Comparison of ENCODE assay signal across 15 cellular contexts in genomic region chr18:67590571-67591141, GRCh38.
A peak's percentile ranks its signal among the peaks of the same experiment; 100 is the strongest.
DNase-seq lines count a peak whose midpoint lies in the region; ATAC-seq and TF ChIP-seq lines count a peak whose summit lies in the region.
"Had no signal": no experiment of that assay in that cellular context is flagged by ENCODE, and none has a peak within 500 bp of the region (broad histone marks: within the 10 kb centered on the region; RNA-seq: fewer than 3 reads in every experiment).

No MANE protein-coding gene starts in this region.

- no peaks in the 10 kb centered on the region for H3K27me3 ChIP-seq in KMS-11 (ENCODE audit: insufficient read depth, low read depth)
- H3K27me3 ChIP-seq in adipocyte (replicated peaks; ENCODE audit: control insufficient read depth, insufficient read depth, low read length) = no peaks in the 10 kb centered on the region

- peaks cover 4% of the 10 kb centered on the region for H3K9me3 ChIP-seq in adipocyte (ENCODE audit: control insufficient read depth, low read length)

- H3K4me3 Mint-ChIP-seq in glutamatergic neuron (ENCODE audit: unreplicated experiment) = no peak overlapping the region
- H3K4me3 Mint-ChIP-seq: activated CD8-positive, alpha-beta T cell treated with anti-CD3 and anti-CD28 coated beads, Interleukin-2, amount 10 ng/mL, durations not matched to agents 7 days and 5 days; activated naive CD4-positive, alpha-beta T cell treated with anti-CD3 and anti-CD28 coated beads, Interleukin-2, amount 10 ng/mL, durations not matched to agents 7 days and 5 days; CD14-positive monocyte; nephron had no signal

- H3K4me1 Mint-ChIP-seq in glutamatergic neuron (ENCODE audit: low read depth, unreplicated experiment) = peaks cover 11% of the 10 kb centered on the region
- H3K4me1 Mint-ChIP-seq: activated naive CD4-positive, alpha-beta T cell treated with anti-CD3 and anti-CD28 coated beads, Interleukin-2, amount 10 ng/mL, durations not matched to agents 7 days and 5 days; CD14-positive monocyte; nephron had no signal

- H3K27ac Mint-ChIP-seq in glutamatergic neuron (ENCODE audit: unreplicated experiment) = peak overlapping the region; percentile 24
- H3K27ac Mint-ChIP-seq: activated CD8-positive, alpha-beta T cell treated with anti-CD3 and anti-CD28 coated beads, Interleukin-2, amount 10 ng/mL, durations not matched to agents 7 days and 5 days; activated naive CD4-positive, alpha-beta T cell treated with anti-CD3 and anti-CD28 coated beads, Interleukin-2, amount 10 ng/mL, durations not matched to agents 7 days and 5 days; CD14-positive monocyte had no signal

- H3K9ac ChIP-seq in KMS-11 = no peak overlapping the region
- H3K9ac ChIP-seq in adipocyte (ENCODE audit: low read length) = no peak overlapping the region

- H3K36me3 Mint-ChIP-seq in glutamatergic neuron (ENCODE audit: unreplicated experiment) = peaks cover 6% of the 10 kb centered on the region
- H3K36me3 Mint-ChIP-seq: activated naive CD4-positive, alpha-beta T cell treated with anti-CD3 and anti-CD28 coated beads, Interleukin-2, amount 10 ng/mL, durations not matched to agents 7 days and 5 days; CD14-positive monocyte had no signal

- H3K36me3 ChIP-seq in KMS-11 (ENCODE audit: insufficient read depth) = no peaks in the 10 kb centered on the region
- H3K36me3 ChIP-seq in adipocyte (ENCODE audit: control insufficient read depth, insufficient read depth, low read length, severe bottlenecking) = no peaks in the 10 kb centered on the region

- H3K4me3 ChIP-seq in KMS-11 (IDR thresholded peaks at IDR 0.05; ENCODE audit: insufficient read depth, low read depth, low read length) (no peak overlapping the region), adipocyte (ENCODE audit: low read length) (no peak overlapping the region)

- no peaks in the 10 kb centered on the region for H3K79me2 ChIP-seq in KMS-11 (ENCODE audit: insufficient read depth, low read depth)

- no peak overlapping the region for H3K27ac ChIP-seq in KMS-11

- no peak for ATAC-seq in GM18861 (IDR thresholded peaks at IDR 0.05; ENCODE audit: unreplicated experiment)
- ATAC-seq: activated CD8-positive, alpha-beta T cell treated with anti-CD3 and anti-CD28 coated beads, Interleukin-2, amount 10 ng/mL, durations not matched to agents 7 days and 5 days had no signal

- no peaks in the 10 kb centered on the region for H3K27me3 Mint-ChIP-seq in glutamatergic neuron (ENCODE audit: unreplicated experiment)
- H3K27me3 Mint-ChIP-seq: activated naive CD4-positive, alpha-beta T cell treated with anti-CD3 and anti-CD28 coated beads, Interleukin-2, amount 10 ng/mL, durations not matched to agents 7 days and 5 days had no signal

- H3K4me2 ChIP-seq in KMS-11 = no peak overlapping the region

- no peak for TF ChIP-seq CTCF in KMS-11 (conservative IDR thresholded peaks at IDR 0.05; ENCODE audit: low read depth, low read length)
- TF ChIP-seq CTCF in glutamatergic neuron (IDR thresholded peaks at IDR 0.05; ENCODE audit: partially characterized antibody, unreplicated experiment) = no peak

- peak; percentile 11 for DNase-seq in AG20443 (ENCODE audit: low spot score)
- DNase-seq in adipocyte (ENCODE audit: low read depth) = peak; percentile 51
- no peak for DNase-seq in glutamatergic neuron
- no peak for DNase-seq in NCI-H510A (lab: John Stamatoyannopoulos, UW)
- no peak for DNase-seq in T-helper 9 cell
- DNase-seq in DMS153 (lab: John Stamatoyannopoulos, UW) = no peak
- DNase-seq: activated CD8-positive, alpha-beta T cell treated with anti-CD3 and anti-CD28 coated beads, Interleukin-2, amount 10 ng/mL, durations not matched to agents 7 days and 5 days; activated naive CD4-positive, alpha-beta T cell treated with anti-CD3 and anti-CD28 coated beads, Interleukin-2, amount 10 ng/mL, durations not matched to agents 7 days and 5 days; cortex of kidney; GF-D8; substantia nigra had no signal

- no peaks in the 10 kb centered on the region for H3K9me3 Mint-ChIP-seq in glutamatergic neuron (ENCODE audit: unreplicated experiment)
- H3K9me3 Mint-ChIP-seq: activated naive CD4-positive, alpha-beta T cell treated with anti-CD3 and anti-CD28 coated beads, Interleukin-2, amount 10 ng/mL, durations not matched to agents 7 days and 5 days had no signal

- H4K20me1 ChIP-seq in KMS-11 (ENCODE audit: insufficient read depth) = no peaks in the 10 kb centered on the region

- no peaks in the 10 kb centered on the region for H3K4me1 ChIP-seq in KMS-11 (ENCODE audit: low read depth, poor library complexity, severe bottlenecking)
- peaks cover 6% of the 10 kb centered on the region for H3K4me1 ChIP-seq in adipocyte (ENCODE audit: control insufficient read depth, insufficient read depth, low read length)

- 0 out of 2 replicates have a peak overlapping the region, but pooled peaks have one; percentile 1 for H2AFZ ChIP-seq in KMS-11 (ENCODE audit: low read depth)

Comparison
In these comparisons a context has a peak if more than half of its experiments do, and no peak if none do; other contexts are left out.
1. DNase-seq: peak in AG20443 (single experiment) and adipocyte (single experiment); none in glutamatergic neuron (single experiment), NCI-H510A (single experiment), T-helper 9 cell (single experiment) and DMS153 (single experiment).